In genomic region chr10:117136391-117136975, GRCh38 we compare ENCODE assay signal across 14 cellular contexts. TPM values are rescaled to one million over a fixed set of nuclear protein-coding genes. Genes with fewer than 3 reads are reported as not detected.
A peak's percentile ranks its signal among the peaks of the same experiment; 100 is the strongest.
DNase-seq lines count a peak whose midpoint lies in the region; ATAC-seq, FAIRE-seq and TF ChIP-seq lines count a peak whose summit lies in the region.
"Had no signal": no experiment of that assay in that cellular context is flagged by ENCODE, and none has a peak within 500 bp of the region (broad histone marks: within the 10 kb centered on the region; RNA-seq: fewer than 3 reads in every experiment).

No MANE protein-coding gene starts in this region.

- H3K27ac ChIP-seq in astrocyte (ENCODE audit: low read depth, low read length) = peak overlapping the region; percentile 6
- H3K27ac ChIP-seq: gastrocnemius medialis had no signal

- peak overlapping the region; percentile 85 for H3K4me2 ChIP-seq in astrocyte (ENCODE audit: low read length)

- H2AFZ ChIP-seq in astrocyte (ENCODE audit: low read depth, low read length) = peak overlapping the region; percentile 41

- peaks cover 77% of the 10 kb centered on the region for H3K27me3 ChIP-seq in astrocyte (ENCODE audit: insufficient read depth, low read length)

- no peak for DNase-seq in activated naive CD4-positive, alpha-beta T cell treated with anti-CD3 and anti-CD28 coated beads, Interleukin-2, amount 10 ng/mL, durations not matched to agents 7 days and 5 days
- DNase-seq in activated naive CD4-positive, alpha-beta T cell treated with Interleukin-2 at 50 U/mL for 16 hours = no peak
- DNase-seq in astrocyte (ENCODE audit: low read depth) = no peak
- no peak for DNase-seq in memory B cell (ENCODE audit: low spot score in 2 of 2)
- DNase-seq in stimulated activated naive CD8-positive, alpha-beta T cell treated with anti-CD3 and anti-CD28 coated beads, Interleukin-15, amount 100 ng/mL, for 72 hours = no peak
- DNase-seq: cortex of kidney, DMS79 treated with DMSO at 0.1 percent for 48 hours, gastrocnemius medialis had no signal

- H4K20me1 ChIP-seq in astrocyte (ENCODE audit: insufficient read depth, low read length) = peaks cover 3% of the 10 kb centered on the region

- peaks cover 7% of the 10 kb centered on the region for H3K79me2 ChIP-seq in astrocyte (ENCODE audit: insufficient read depth, low read length)

- peaks cover 20% of the 10 kb centered on the region for H3K4me1 ChIP-seq in astrocyte (ENCODE audit: insufficient read depth, low read length)

- peak overlapping the region; percentile 52 for H3K4me3 ChIP-seq in astrocyte (ENCODE audit: insufficient read depth, low read depth, low read length)

- peaks cover 100% of the 10 kb centered on the region for H3K27me3 Mint-ChIP-seq in activated naive CD4-positive, alpha-beta T cell treated with anti-CD3 and anti-CD28 coated beads, Interleukin-2, amount 10 ng/mL, durations not matched to agents 7 days and 5 days
- H3K27me3 Mint-ChIP-seq in astrocyte (ENCODE audit: low read depth, unreplicated experiment) = peaks cover 68% of the 10 kb centered on the region
- peaks cover 28% of the 10 kb centered on the region for H3K27me3 Mint-ChIP-seq in memory B cell
- peaks cover 96% of the 10 kb centered on the region for H3K27me3 Mint-ChIP-seq in stimulated activated naive CD8-positive, alpha-beta T cell treated with anti-CD3 and anti-CD28 coated beads, Interleukin-15, amount 100 ng/mL, for 72 hours

- peak overlapping the region; percentile 58 for H3K9ac ChIP-seq in astrocyte (ENCODE audit: low read length)

- CTCF ChIA-PET in activated naive CD4-positive, alpha-beta T cell treated with anti-CD3 and anti-CD28 coated beads, Interleukin-2, amount 10 ng/mL, durations not matched to agents 7 days and 5 days (lab: Charles Lee) = interaction anchor here (1.7 to 3.2 kb wide), 2 partner anchors 31 to 38 kb away, joined by 6 to 26 read pairs; no protein-coding TSS in a partner anchor

- no peak for FAIRE-seq in astrocyte (lab: Jason Lieb, UNC)

- H3K4me1 Mint-ChIP-seq in activated naive CD4-positive, alpha-beta T cell treated with anti-CD3 and anti-CD28 coated beads, Interleukin-2, amount 10 ng/mL, durations not matched to agents 7 days and 5 days = peaks cover 16% of the 10 kb centered on the region
- peaks cover 8% of the 10 kb centered on the region for H3K4me1 Mint-ChIP-seq in astrocyte (ENCODE audit: low read depth, unreplicated experiment)
- no peaks in the 10 kb centered on the region for H3K4me1 Mint-ChIP-seq in memory B cell
- H3K4me1 Mint-ChIP-seq in stimulated activated naive CD8-positive, alpha-beta T cell treated with anti-CD3 and anti-CD28 coated beads, Interleukin-15, amount 100 ng/mL, for 72 hours = peaks cover 64% of the 10 kb centered on the region

- H3K36me3 ChIP-seq in astrocyte (ENCODE audit: insufficient read depth, low read length) = no peaks in the 10 kb centered on the region
- H3K36me3 ChIP-seq: gastrocnemius medialis had no signal

- no peak for TF ChIP-seq CTCF in astrocyte (IDR thresholded peaks at IDR 0.05; ENCODE audit: insufficient read depth, low read depth, low read length)

- H3K9me3 ChIP-seq in astrocyte (ENCODE audit: insufficient read depth, low read depth, low read length) = no peaks in the 10 kb centered on the region
- H3K9me3 ChIP-seq: gastrocnemius medialis had no signal

- H3K36me3 Mint-ChIP-seq in activated naive CD4-positive, alpha-beta T cell treated with anti-CD3 and anti-CD28 coated beads, Interleukin-2, amount 10 ng/mL, durations not matched to agents 7 days and 5 days = peaks cover 12% of the 10 kb centered on the region
- H3K36me3 Mint-ChIP-seq in astrocyte (ENCODE audit: low read depth, unreplicated experiment) = peaks cover 3% of the 10 kb centered on the region
- peaks cover 3% of the 10 kb centered on the region for H3K36me3 Mint-ChIP-seq in memory B cell

- ATAC-seq in memory B cell (ENCODE audit: low read depth) (no peak), GM18520 (IDR thresholded peaks at IDR 0.05; ENCODE audit: unreplicated experiment) (no peak), HG02840 (IDR thresholded peaks at IDR 0.05; ENCODE audit: low FRiP score, unreplicated experiment) (no peak), HG02870 (IDR thresholded peaks at IDR 0.05; ENCODE audit: unreplicated experiment) (no peak)
- peak; percentile 13 for ATAC-seq in stimulated activated naive CD8-positive, alpha-beta T cell treated with anti-CD3 and anti-CD28 coated beads, Interleukin-15, amount 100 ng/mL, for 72 hours
- ATAC-seq: gastrocnemius medialis, Right ventricle myocardium inferior had no signal

- peak overlapping the region; percentile 78 for H3K27ac Mint-ChIP-seq in activated naive CD4-positive, alpha-beta T cell treated with anti-CD3 and anti-CD28 coated beads, Interleukin-2, amount 10 ng/mL, durations not matched to agents 7 days and 5 days
- H3K27ac Mint-ChIP-seq in astrocyte (ENCODE audit: unreplicated experiment) = no peak overlapping the region
- no peak overlapping the region for H3K27ac Mint-ChIP-seq in memory B cell
- H3K27ac Mint-ChIP-seq in stimulated activated naive CD8-positive, alpha-beta T cell treated with anti-CD3 and anti-CD28 coated beads, Interleukin-15, amount 100 ng/mL, for 72 hours = no peak overlapping the region

- no peaks in the 10 kb centered on the region for H3K9me3 Mint-ChIP-seq in activated naive CD4-positive, alpha-beta T cell treated with anti-CD3 and anti-CD28 coated beads, Interleukin-2, amount 10 ng/mL, durations not matched to agents 7 days and 5 days
- peaks cover 6% of the 10 kb centered on the region for H3K9me3 Mint-ChIP-seq in astrocyte (ENCODE audit: unreplicated experiment)
- H3K9me3 Mint-ChIP-seq in memory B cell = no peaks in the 10 kb centered on the region
- H3K9me3 Mint-ChIP-seq in stimulated activated naive CD8-positive, alpha-beta T cell treated with anti-CD3 and anti-CD28 coated beads, Interleukin-15, amount 100 ng/mL, for 72 hours = no peaks in the 10 kb centered on the region

- H3K4me3 Mint-ChIP-seq in activated naive CD4-positive, alpha-beta T cell treated with anti-CD3 and anti-CD28 coated beads, Interleukin-2, amount 10 ng/mL, durations not matched to agents 7 days and 5 days = no peak overlapping the region
- H3K4me3 Mint-ChIP-seq in astrocyte (ENCODE audit: unreplicated experiment) (peak overlapping the region; percentile 67), memory B cell (peak overlapping the region; percentile 3)
- no peak overlapping the region for H3K4me3 Mint-ChIP-seq in stimulated activated naive CD8-positive, alpha-beta T cell treated with anti-CD3 and anti-CD28 coated beads, Interleukin-15, amount 100 ng/mL, for 72 hours

RNA-seq across cellular contexts. Expression of gene VAX1, which starts 1.6 kb away (rescaled TPM):
- 0.34 and 0.62 TPM in 2 replicates for total RNA-seq in astrocyte
- total RNA-seq: gastrocnemius medialis, liver, Right ventricle myocardium inferior, urinary bladder had no signal

Comparison
In these comparisons a context has a peak if more than half of its experiments do, and no peak if none do; other contexts are left out.
1. H3K4me3 Mint-ChIP-seq: peak in astrocyte (single experiment) and memory B cell (single experiment); none in activated naive CD4-positive, alpha-beta T cell treated with anti-CD3 and anti-CD28 coated beads, Interleukin-2, amount 10 ng/mL, durations not matched to agents 7 days and 5 days (single experiment) and stimulated activated naive CD8-positive, alpha-beta T cell treated with anti-CD3 and anti-CD28 coated beads, Interleukin-15, amount 100 ng/mL, for 72 hours (0 of 2).